In the genomic region with DNA sequence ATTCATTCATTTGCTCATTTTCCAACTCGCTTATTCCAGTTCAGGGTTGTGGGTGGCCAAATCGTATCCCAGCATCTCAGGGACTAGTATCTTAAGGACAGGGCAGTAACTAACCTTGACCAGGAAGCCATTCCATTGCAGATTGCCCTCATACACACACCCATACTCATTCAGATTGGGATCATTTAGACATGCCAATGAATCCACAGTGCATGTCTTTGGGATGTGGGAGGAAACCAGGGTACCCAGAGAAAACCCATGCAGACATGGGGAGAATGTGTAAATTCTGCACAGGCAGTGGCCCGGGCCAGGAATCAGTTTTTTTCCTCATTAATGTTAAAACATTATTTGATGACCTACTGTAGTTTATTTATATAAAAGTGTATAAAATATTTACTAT, we compare ENCODE assay signal across 34 cellular contexts.
"Had no signal": no experiment of that assay in that cellular context is flagged by ENCODE, and none has a peak within 500 bp of the region (broad histone marks: within the 10 kb centered on the region; RNA-seq: fewer than 3 reads in every experiment).

No MANE protein-coding gene starts in this region.

- H3K27me3 ChIP-seq: MG63 had no signal

- H3K4me2 ChIP-seq: KMS-11 had no signal

- H3K27ac ChIP-seq: KMS-11 had no signal

- H3K9ac ChIP-seq: KMS-11 had no signal

- H3K4me3 ChIP-seq: MG63 had no signal

- DNase-seq: Karpas-422, Kasumi-1, MG63, MM.1S, MV-4-11, NCI-H1048, NCI-H1092, NCI-H1092 treated with DMSO at 0.1 percent for 48 hours, NCI-H1105, NCI-H1105 treated with DMSO at 0.1 percent for 48 hours, NCI-H1417, NCI-H1417 treated with DMSO at 0.1 percent for 48 hours, NCI-H1436, NCI-H1436 treated with DMSO at 0.1 percent for 48 hours, NCI-H146, NCI-H1694, NCI-H1694 treated with DMSO at 0.1 percent for 48 hours, NCI-H187, NCI-H187 treated with DMSO at 0.1 percent for 48 hours, NCI-H1930, NCI-H2029, NCI-H2029 treated with DMSO at 0.1 percent for 48 hours, NCI-H2081, NCI-H2081 treated with DMSO at 0.1 percent for 48 hours, NCI-H2107, NCI-H2171, NCI-H2171 treated with DMSO at 0.1 percent for 48 hours, NCI-H2227 treated with DMSO at 0.1 percent for 48 hours, NCI-H226, NCI-H345, NCI-H446, NCI-H446 treated with DMSO at 0.1 percent for 48 hours, NCI-H510A had no signal

- H3K9me3 ChIP-seq: MG63 had no signal
